ENCODE assay signal across 22 cellular contexts in the genomic region with DNA sequence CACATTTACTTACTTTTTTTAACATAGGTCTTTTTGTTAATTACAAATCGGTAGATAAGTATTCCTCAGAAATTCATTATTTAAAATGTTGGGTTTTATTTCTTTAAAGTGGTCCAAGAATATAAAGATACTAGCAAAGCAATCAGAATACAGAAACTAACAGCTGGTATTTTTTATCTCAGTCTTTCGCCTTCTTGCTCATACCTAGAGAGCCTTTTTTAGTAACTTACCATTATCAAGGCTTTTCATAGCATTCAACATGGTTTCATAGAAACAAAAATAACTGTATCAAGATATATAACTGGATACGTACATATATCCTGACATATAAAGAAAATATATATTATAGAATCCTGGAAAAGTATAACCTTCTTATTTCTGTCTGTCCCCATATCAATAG.
DNase-seq lines count a peak whose midpoint lies in the region; ATAC-seq and TF ChIP-seq lines count a peak whose summit lies in the region.
"Had no signal": no experiment of that assay in that cellular context is flagged by ENCODE, and none has a peak within 500 bp of the region (broad histone marks: within the 10 kb centered on the region; RNA-seq: fewer than 3 reads in every experiment).

No MANE protein-coding gene starts in this region.

- DNase-seq in OCI-M2 (lab: John Stamatoyannopoulos, UW; ENCODE audit: unreplicated experiment) (no peak), uterus (no peak)
- DNase-seq: BE2C, DMS53, GF-D8, GOT3, HCEC 1CT, KBM-7, NCI-H1105, NCI-H2029 treated with DMSO at 0.1 percent for 48 hours, NCI-H2171, NCI-H345, NCI-H524, NCI-H774, T-helper 1 cell had no signal

- H3K9me3 Mint-ChIP-seq in nephron = peaks cover 2% of the 10 kb centered on the region

- no peak overlapping the region for H3K27ac ChIP-seq in uterus
- H3K27ac ChIP-seq: SJSA1 had no signal

- H3K9me3 ChIP-seq in uterus = no peaks in the 10 kb centered on the region
- H3K9me3 ChIP-seq: BE2C, SJSA1 had no signal

- H3K27me3 Mint-ChIP-seq in nephron (ENCODE audit: low read depth) = no peaks in the 10 kb centered on the region

- peaks cover 0 to 2% of the 10 kb centered on the region in 2 donors for H3K27me3 ChIP-seq in uterus
- H3K27me3 ChIP-seq: BE2C, SJSA1 had no signal

- ATAC-seq in GM18868 (IDR thresholded peaks at IDR 0.05; ENCODE audit: unreplicated experiment) (peak; percentile 61), HG02798 (IDR thresholded peaks at IDR 0.05; ENCODE audit: poor library complexity, unreplicated experiment) (peak; percentile 47), HG03439 (IDR thresholded peaks at IDR 0.05; ENCODE audit: unreplicated experiment) (peak; percentile 70), GM21576 (IDR thresholded peaks at IDR 0.05; ENCODE audit: unreplicated experiment) (no peak)
- ATAC-seq: Right ventricle myocardium inferior had no signal

- peaks cover 15% of the 10 kb centered on the region for H3K36me3 Mint-ChIP-seq in nephron (ENCODE audit: low read depth)

- peak overlapping the region in 2 of 3 experiments; percentile 52 to 73 for H3K27ac Mint-ChIP-seq in nephron

- H3K36me3 ChIP-seq in uterus = no peaks in the 10 kb centered on the region
- H3K36me3 ChIP-seq: BE2C, SJSA1 had no signal

- H3K4me3 Mint-ChIP-seq in nephron = no peak overlapping the region

- no peak for TF ChIP-seq POLR2A in uterus (IDR thresholded peaks at IDR 0.05)

- peaks cover 39% of the 10 kb centered on the region for H3K4me1 Mint-ChIP-seq in nephron

- H3K4me1 ChIP-seq in uterus = no peaks in the 10 kb centered on the region
- H3K4me1 ChIP-seq: BE2C, SJSA1 had no signal

- intact Hi-C loops in uterus (cut with DNase I; ENCODE audit: low total_unique reads) = no loop called here

- TF ChIP-seq CTCF in nephron (IDR thresholded peaks at IDR 0.05; ENCODE audit: unreplicated experiment in 3 of 3) (no peak), uterus (IDR thresholded peaks at IDR 0.05) (no peak)

- no peak overlapping the region for H3K4me3 ChIP-seq in uterus
- H3K4me3 ChIP-seq: SJSA1 had no signal
